13 cellular contexts compared by ENCODE assay signal in genomic region chr17:61486135-61487120, GRCh38. TPM values are rescaled to one million over a fixed set of nuclear protein-coding genes. Genes with fewer than 3 reads are reported as not detected.
DNase-seq lines count a peak whose midpoint lies in the region; ATAC-seq and TF ChIP-seq lines count a peak whose summit lies in the region.
"Had no signal": no experiment of that assay in that cellular context is flagged by ENCODE, and none has a peak within 500 bp of the region (broad histone marks: within the 10 kb centered on the region; RNA-seq: fewer than 3 reads in every experiment).

No MANE protein-coding gene starts in this region.

- no peak overlapping the region for H2AFZ ChIP-seq in IMR-90 (replicated peaks; ENCODE audit: low read length, poor library complexity)

- no peak overlapping the region for H3K27ac ChIP-seq in IMR-90 (ENCODE audit: insufficient read depth, low read length)
- H3K27ac ChIP-seq: right atrium auricular region had no signal

- POLR2A ChIA-PET in IMR-90 (lab: Charles Lee; ENCODE audit: unreplicated experiment) = no interaction called here

- CTCF ChIA-PET in IMR-90 (lab: Yijun Ruan, JAX) = no interaction called here

- ATAC-seq in IMR-90 (ENCODE audit: low read depth) (no peak; the same call in 1 of the 2 replicates), GM18498 (IDR thresholded peaks at IDR 0.05; ENCODE audit: unreplicated experiment) (no peak), GM21576 (IDR thresholded peaks at IDR 0.05; ENCODE audit: unreplicated experiment) (no peak), GM19467 (IDR thresholded peaks at IDR 0.05; ENCODE audit: unreplicated experiment) (no peak)
- ATAC-seq: stimulated activated naive CD8-positive, alpha-beta T cell treated with anti-CD3 and anti-CD28 coated beads, Interleukin-15, amount 100 ng/mL, for 72 hours had no signal

- H3K79me1 ChIP-seq in IMR-90 (ENCODE audit: low read depth in 1 of 2, low read length in 2 of 2) = no peaks in the 10 kb centered on the region

- 0 out of 2 replicates have a peak, but pooled peaks cover 4% of the 10 kb centered on the region for H3K27me3 ChIP-seq in IMR-90 (ENCODE audit: control insufficient read depth, insufficient read depth, low read length)
- H3K27me3 ChIP-seq: right atrium auricular region had no signal

- no peak overlapping the region for H3K4me2 ChIP-seq in IMR-90 (ENCODE audit: low read depth, low read length)

- H3K9ac ChIP-seq in IMR-90 (ENCODE audit: low read depth, low read length) = no peak overlapping the region

- no peaks in the 10 kb centered on the region for H3K36me3 ChIP-seq in IMR-90 (ENCODE audit: control insufficient read depth, insufficient read depth, low read length)
- H3K36me3 ChIP-seq: right atrium auricular region had no signal

- H4K5ac ChIP-seq in IMR-90 (ENCODE audit: low read depth, low read length) = 0 out of 2 replicates have a peak overlapping the region, but pooled peaks have one; percentile 5

- H3K4me3 ChIP-seq in IMR-90 (ENCODE audit: insufficient read depth, low read depth, low read length) = no peak overlapping the region
- H3K4me3 ChIP-seq in choroid plexus epithelial cell (ENCODE audit: low read depth, low read length) = no peak overlapping the region
- H3K4me3 ChIP-seq: right atrium auricular region had no signal

- no peak overlapping the region for H2BK120ac ChIP-seq in IMR-90 (ENCODE audit: low read depth, low read length)

- H2BK5ac ChIP-seq in IMR-90 (ENCODE audit: low read depth, low read length, poor library complexity, severe bottlenecking) = no peak overlapping the region

- no peak overlapping the region for H3K18ac ChIP-seq in IMR-90 (ENCODE audit: low read depth, low read length)

- BruUV-seq in IMR-90 (replicated peaks; lab: Mats Ljungman, UMichigan) = no TSS peak

- H3K56ac ChIP-seq in IMR-90 (ENCODE audit: extremely low read depth, insufficient read depth, low read length) = no peak overlapping the region

- in situ Hi-C loops in IMR-90 (cut with MboI; ENCODE audit: low sequenced_read_pairs) = no loop called here

- no peak overlapping the region for H3K14ac ChIP-seq in IMR-90 (replicated peaks; ENCODE audit: low read depth, low read length)

- no peak overlapping the region for H4K91ac ChIP-seq in IMR-90 (ENCODE audit: insufficient read depth, low read depth, low read length)

- TF ChIP-seq CTCF in IMR-90 (conservative IDR thresholded peaks at IDR 0.05; ENCODE audit: low read depth, low read length) = no peak
- peak; percentile 19 for TF ChIP-seq CTCF in choroid plexus epithelial cell (conservative IDR thresholded peaks at IDR 0.05; ENCODE audit: low read depth, low read length)

- no peak overlapping the region for H4K8ac ChIP-seq in IMR-90 (ENCODE audit: low read depth in 2 of 2, low read length in 2 of 2)

- intact Hi-C loops in IMR-90 (cut with micrococcal nuclease) = no loop called here

- H2AK9ac ChIP-seq in IMR-90 (replicated peaks; ENCODE audit: low read depth, low read length, poor library complexity) = no peak overlapping the region

- dilution Hi-C loops in IMR-90 (cut with HindIII; ENCODE audit: low sequenced_read_pairs, unreplicated experiment) = no loop called here

- no peak for TF ChIP-seq RAD21 in IMR-90 (IDR thresholded peaks at IDR 0.05; ENCODE audit: low read length)

- 63% methylated on average over 5 of the region's 22 CpGs; no CpG with 5 or more reads in 1 of the 2 experiments for WGBS in IMR-90 (ENCODE audit: extremely low coverage in 2 of 2, insufficient read length in 1 of 2), 2 experiments

- H2AK5ac ChIP-seq in IMR-90 (ENCODE audit: low read depth, low read length) = no peak overlapping the region

- peaks cover 9% of the 10 kb centered on the region for H3K4me1 ChIP-seq in IMR-90 (ENCODE audit: control insufficient read depth, insufficient read depth, low read length)
- H3K4me1 ChIP-seq: right atrium auricular region had no signal

- TF ChIP-seq POLR2A in IMR-90 (IDR thresholded peaks at IDR 0.05; ENCODE audit: low read depth, low read length) = no peak

- no peak overlapping the region for H2BK15ac ChIP-seq in IMR-90 (ENCODE audit: low read depth, low read length)

- H3K9me1 ChIP-seq in IMR-90 (ENCODE audit: insufficient read depth, low read length) = peaks cover 8% of the 10 kb centered on the region; the same call in 1 of the 2 replicates

- H3K23ac ChIP-seq in IMR-90 (ENCODE audit: low read depth, low read length) = peak overlapping the region; percentile 25; the same call in 1 of the 2 replicates

- DNase-seq in COLO829 (ENCODE audit: low spot score) (peak; percentile 11), IMR-90 (no peak), choroid plexus epithelial cell (ENCODE audit: low read depth) (peak; percentile 31), myocyte (ENCODE audit: low read depth) (peak; percentile 37), GDM1 (lab: John Stamatoyannopoulos, UW) (no peak)
- DNase-seq: activated CD8-positive, alpha-beta memory T cell treated with anti-CD3 and anti-CD28 coated beads, Interleukin-2, amount 50 U/mL, for 48 hours; AML-193; cortex of kidney; stimulated activated naive CD8-positive, alpha-beta T cell treated with anti-CD3 and anti-CD28 coated beads, Interleukin-15, amount 100 ng/mL, for 72 hours had no signal

- H4K20me1 ChIP-seq in IMR-90 (ENCODE audit: insufficient read depth, low read length) = no peaks in the 10 kb centered on the region

- 0 out of 2 replicates have a peak overlapping the region, but pooled peaks have one; percentile 32 for H3K4ac ChIP-seq in IMR-90 (ENCODE audit: low read depth, low read length)

- H3K9me3 ChIP-seq in IMR-90 (ENCODE audit: control insufficient read depth, insufficient read depth, low read length) = no peaks in the 10 kb centered on the region
- H3K9me3 ChIP-seq: right atrium auricular region had no signal

- no peak overlapping the region for H2BK20ac ChIP-seq in IMR-90 (ENCODE audit: low read depth, low read length)

TF ChIP-seq in IMR-90, 13 proteins besides CTCF, POLR2A, EP300 and RAD21:
- TF ChIP-seq MAFK (IDR thresholded peaks at IDR 0.05; ENCODE audit: low read depth, low read length) (no peak), CHD1 (IDR thresholded peaks at IDR 0.05; ENCODE audit: low read depth, low read length) (no peak)

RNA-seq across cellular contexts. Expression of gene TBX4, which starts 34.2 kb away (rescaled TPM):
- total RNA-seq in IMR-90 (2012; rRNA removed) = 0.28 TPM in 1 of 2 replicates, not detected in the other
- polyA plus RNA-seq in IMR-90 (2012; rRNA removed) = 0.05 TPM in 1 of 2 replicates, not detected in the other
- 0.04 TPM in 1 of 2 replicates, not detected in the other for polyA plus RNA-seq in IMR-90 (2012; cell fraction: cytosol; rRNA removed)
- polyA plus RNA-seq in IMR-90 (2012; cell fraction: nucleus; rRNA removed; ENCODE audit: low replicate concordance) = 0.12 and 0.23 TPM in 2 replicates
- 0.35 and 0.78 TPM in 2 replicates for total RNA-seq in myocyte
- 0.04 TPM for polyA plus RNA-seq in myocyte (2012)
- total RNA-seq: right atrium auricular region had no signal

Comparison
In these comparisons a context has a peak if more than half of its experiments do, and no peak if none do; other contexts are left out.
1. DNase-seq: peak in COLO829 (single experiment), choroid plexus epithelial cell (single experiment) and myocyte (single experiment); none in IMR-90 (single experiment) and GDM1 (single experiment).